Comparison of ENCODE assay signal across 1 cellular context in the genomic region with DNA sequence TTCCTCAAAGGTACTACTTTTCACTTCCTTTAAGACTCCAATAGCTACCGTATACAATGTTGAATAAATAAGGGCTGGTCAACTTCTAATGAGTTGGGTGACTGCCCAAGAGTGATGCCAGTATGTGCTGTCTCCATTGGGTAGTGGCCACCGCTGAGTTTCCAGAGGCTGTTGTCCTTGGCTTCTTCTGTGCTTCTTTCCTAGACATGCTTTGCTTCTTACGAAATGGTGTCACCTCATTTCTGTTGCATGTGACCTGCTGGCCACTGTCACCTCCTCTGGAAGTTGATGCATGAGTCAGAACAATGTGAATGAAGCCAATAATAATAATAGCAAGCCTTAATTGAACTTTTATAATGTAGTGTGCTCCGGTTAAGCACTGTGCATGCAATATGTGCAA.
TF ChIP-seq lines count a peak whose summit lies in the region.

No MANE protein-coding gene starts in this region.

TF ChIP-seq in IMR-90, 13 proteins besides CTCF, POLR2A, EP300 and RAD21 (continued from another document):
- TF ChIP-seq, protein P1, sequence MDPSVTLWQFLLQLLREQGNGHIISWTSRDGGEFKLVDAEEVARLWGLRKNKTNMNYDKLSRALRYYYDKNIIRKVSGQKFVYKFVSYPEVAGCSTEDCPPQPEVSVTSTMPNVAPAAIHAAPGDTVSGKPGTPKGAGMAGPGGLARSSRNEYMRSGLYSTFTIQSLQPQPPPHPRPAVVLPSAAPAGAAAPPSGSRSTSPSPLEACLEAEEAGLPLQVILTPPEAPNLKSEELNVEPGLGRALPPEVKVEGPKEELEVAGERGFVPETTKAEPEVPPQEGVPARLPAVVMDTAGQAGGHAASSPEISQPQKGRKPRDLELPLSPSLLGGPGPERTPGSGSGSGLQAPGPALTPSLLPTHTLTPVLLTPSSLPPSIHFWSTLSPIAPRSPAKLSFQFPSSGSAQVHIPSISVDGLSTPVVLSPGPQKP (IDR thresholded peaks at IDR 0.05; ENCODE audit: borderline replicate concordance, low read depth, low read length): no peak
- TF ChIP-seq BHLHE40 (IDR thresholded peaks at IDR 0.05; ENCODE audit: low read depth, low read length): peak; percentile 64; the same call in 1 of the 2 replicates
- TF ChIP-seq MAFK (IDR thresholded peaks at IDR 0.05; ENCODE audit: low read depth, low read length): no peak
- no peak for TF ChIP-seq SMC3 (IDR thresholded peaks at IDR 0.05; ENCODE audit: low read depth, low read length)
TF ChIP-seq in IMR-90: peak in this region for 2.
